In genomic region chr21:35294231-35294898, GRCh38 we compare ENCODE assay signal across 13 cellular contexts.
DNase-seq lines count a peak whose midpoint lies in the region; ATAC-seq, FAIRE-seq and TF ChIP-seq lines count a peak whose summit lies in the region.
"Had no signal": no experiment of that assay in that cellular context is flagged by ENCODE, and none has a peak within 500 bp of the region (broad histone marks: within the 10 kb centered on the region; RNA-seq: fewer than 3 reads in every experiment).

No MANE protein-coding gene starts in this region.

- H3K27ac ChIP-seq in astrocyte (ENCODE audit: low read depth, low read length) = no peak overlapping the region
- H3K27ac ChIP-seq: cardiac muscle cell, thoracic aorta had no signal

- no peaks in the 10 kb centered on the region for H3K27me3 ChIP-seq in astrocyte (ENCODE audit: insufficient read depth, low read length)

- no peaks in the 10 kb centered on the region for H3K36me3 ChIP-seq in astrocyte (ENCODE audit: insufficient read depth, low read length)
- H3K36me3 ChIP-seq: cardiac muscle cell, thoracic aorta had no signal

- DNase-seq in DMS79 treated with DMSO at 0.1 percent for 48 hours (lab: John Stamatoyannopoulos, UW) (peak; percentile 70), NCI-H146 treated with DMSO at 0.1 percent for 48 hours (lab: John Stamatoyannopoulos, UW; ENCODE audit: unreplicated experiment) (peak; percentile 89), astrocyte (ENCODE audit: low read depth) (no peak), mucosa of gallbladder (ENCODE audit: low spot score) (peak; percentile 38)
- DNase-seq in activated CD4-positive, CD25-positive, alpha-beta regulatory T cell treated with anti-CD3 and anti-CD28 coated beads, Interleukin-2, amount 50 U/mL, for 72 hours = no peak
- DNase-seq: NCI-H446 treated with DMSO at 0.1 percent for 48 hours; stimulated activated CD4-positive, alpha-beta T cell treated with anti-CD3 and anti-CD28 coated beads, Interleukin-4, amount 100 ng/mL, for 1 hour had no signal

- H3K4me3 ChIP-seq in astrocyte (ENCODE audit: insufficient read depth, low read depth, low read length) = no peak overlapping the region
- H3K4me3 ChIP-seq: cardiac muscle cell, thoracic aorta had no signal

- no peaks in the 10 kb centered on the region for H3K9me3 Mint-ChIP-seq in astrocyte (ENCODE audit: unreplicated experiment)
- H3K9me3 Mint-ChIP-seq: nephron had no signal

- ATAC-seq in GM21526 (IDR thresholded peaks at IDR 0.05; ENCODE audit: low FRiP score, unreplicated experiment) (no peak), HG03571 (IDR thresholded peaks at IDR 0.05; ENCODE audit: unreplicated experiment) (no peak), GM19351 (IDR thresholded peaks at IDR 0.05; ENCODE audit: unreplicated experiment) (no peak)

- no peaks in the 10 kb centered on the region for H3K79me2 ChIP-seq in astrocyte (ENCODE audit: insufficient read depth, low read length)

- H3K4me3 Mint-ChIP-seq in astrocyte (ENCODE audit: unreplicated experiment) = no peak overlapping the region
- H3K4me3 Mint-ChIP-seq: nephron had no signal

- H3K4me1 Mint-ChIP-seq in astrocyte (ENCODE audit: low read depth, unreplicated experiment) = peaks cover 25% of the 10 kb centered on the region

- no peak for FAIRE-seq in astrocyte (lab: Jason Lieb, UNC)

- H3K27ac Mint-ChIP-seq in astrocyte (ENCODE audit: unreplicated experiment) = no peak overlapping the region
- H3K27ac Mint-ChIP-seq: nephron had no signal

- H3K4me1 ChIP-seq in astrocyte (ENCODE audit: insufficient read depth, low read length) = peaks cover 9% of the 10 kb centered on the region

- no peak for TF ChIP-seq CTCF in astrocyte (IDR thresholded peaks at IDR 0.05; ENCODE audit: insufficient read depth, low read depth, low read length)

- H2AFZ ChIP-seq in astrocyte (ENCODE audit: low read depth, low read length) = peak overlapping the region; percentile 37

- no peak overlapping the region for H3K9ac ChIP-seq in astrocyte (ENCODE audit: low read length)

- H4K20me1 ChIP-seq in astrocyte (ENCODE audit: insufficient read depth, low read length) = no peaks in the 10 kb centered on the region

- H3K9me3 ChIP-seq in astrocyte (ENCODE audit: insufficient read depth, low read depth, low read length) = no peaks in the 10 kb centered on the region
- H3K9me3 ChIP-seq: thoracic aorta had no signal

- no peaks in the 10 kb centered on the region for H3K36me3 Mint-ChIP-seq in astrocyte (ENCODE audit: low read depth, unreplicated experiment)

- no peaks in the 10 kb centered on the region for H3K27me3 Mint-ChIP-seq in astrocyte (ENCODE audit: low read depth, unreplicated experiment)

- no peak overlapping the region for H3K4me2 ChIP-seq in astrocyte (ENCODE audit: low read length)

Comparison
In these comparisons a context has a peak if more than half of its experiments do, and no peak if none do; other contexts are left out.
1. DNase-seq: peak in DMS79 treated with DMSO at 0.1 percent for 48 hours (single experiment), NCI-H146 treated with DMSO at 0.1 percent for 48 hours (single experiment) and mucosa of gallbladder (single experiment); none in astrocyte (single experiment) and activated CD4-positive, CD25-positive, alpha-beta regulatory T cell treated with anti-CD3 and anti-CD28 coated beads, Interleukin-2, amount 50 U/mL, for 72 hours (single experiment).